8 cellular contexts compared by ENCODE assay signal in genomic region chr17:82212331-82213250, GRCh38. TPM values are rescaled to one million over a fixed set of nuclear protein-coding genes. Genes with fewer than 3 reads are reported as not detected.
DNase-seq lines count a peak whose midpoint lies in the region; ATAC-seq and TF ChIP-seq lines count a peak whose summit lies in the region.

Gene CCDC57 (minus strand): TSS chr17:82212842. CDS start chr17:82201944, 10,898 bp downstream.

- peak; percentile 57 for ATAC-seq in GM19023 (IDR thresholded peaks at IDR 0.05; ENCODE audit: unreplicated experiment)
- peak; percentile 62 for ATAC-seq in HG03342 (IDR thresholded peaks at IDR 0.05; ENCODE audit: unreplicated experiment)
- peak; percentile 59 to 76 for ATAC-seq in naive thymus-derived CD8-positive, alpha-beta T cell

- H3K36me3 ChIP-seq in BJ (ENCODE audit: control insufficient read depth, insufficient read depth, low read length) (no peaks in the 10 kb centered on the region), OCI-LY7 (ENCODE audit: insufficient read depth, low read length) (no peaks in the 10 kb centered on the region)

- TF ChIP-seq CTCF in BJ (IDR thresholded peaks at IDR 0.05; ENCODE audit: insufficient read depth, low read depth, low read length) = no peak
- no peak for TF ChIP-seq CTCF in OCI-LY7 (conservative IDR thresholded peaks at IDR 0.05; ENCODE audit: low read length)
- TF ChIP-seq CTCF in fibroblast of the aortic adventitia (IDR thresholded peaks at IDR 0.05; ENCODE audit: insufficient read depth, low read length) = no peak

- intact Hi-C loops in OCI-LY7 (cut with micrococcal nuclease; ENCODE audit: unreplicated experiment) = loop anchor here (2.0 kb wide), 1 partner anchor 16 kb away; the partner anchor contains the start of gene SLC16A3
- intact Hi-C loops in activated T-helper 2 cell treated with anti-CD3 and anti-CD28 coated beads, Interferon-gamma antibody, Interleukin-2, Interleukin-4, amounts not matched to agents 10 μg/mL and 5 μg/mL and 100 μg/mL, durations not matched to agents 14 hours and 24 hours and 36 hours (cut with micrococcal nuclease) = loop anchor here (2.0 kb wide), 1 partner anchor 16 kb away; the partner anchor contains the start of gene SLC16A3

- peak within 1 kb of the TSS; percentile 84 for H3K4me2 ChIP-seq in OCI-LY7 (ENCODE audit: low read length)

- peak within 1 kb of the TSS; percentile 83 for H3K27ac Mint-ChIP-seq in activated T-helper 2 cell treated with anti-CD3 and anti-CD28 coated beads, Interferon-gamma antibody, Interleukin-2, Interleukin-4, amounts not matched to agents 10 μg/mL and 5 μg/mL and 100 μg/mL, durations not matched to agents 14 hours and 24 hours and 36 hours
- H3K27ac Mint-ChIP-seq in naive thymus-derived CD8-positive, alpha-beta T cell = peak within 1 kb of the TSS; percentile 67 to 94 (median 86)

- H3K9me2 ChIP-seq in OCI-LY7 (ENCODE audit: insufficient read depth, low read length) = no peaks in the 10 kb centered on the region

- DNase-seq in BJ (ENCODE audit: low read depth) (no peak), OCI-LY7 (ENCODE audit: low spot score) (peak; percentile 90), fibroblast of the aortic adventitia (ENCODE audit: low read depth) (peak; percentile 72)
- DNase-seq in activated T-helper 2 cell treated with anti-CD3 and anti-CD28 coated beads, Interferon-gamma antibody, Interleukin-2, Interleukin-4, amounts not matched to agents 10 μg/mL and 5 μg/mL and 100 μg/mL, durations not matched to agents 14 hours and 24 hours and 36 hours (ENCODE audit: low spot score) = peak; percentile 65
- peak in 9 of 10 donors; percentile 41 to 71 (median 52) for DNase-seq in naive thymus-derived CD8-positive, alpha-beta T cell

- POLR2A ChIA-PET in BJ (lab: Charles Lee) (no interaction called here), OCI-LY7 (lab: Charles Lee) (no interaction called here)
- POLR2A ChIA-PET in naive thymus-derived CD8-positive, alpha-beta T cell (lab: Charles Lee) = interaction anchor here (0.5 to 5.4 kb wide), 8 partner anchors 11 to 246 kb away, joined by 3 to 33 read pairs (median 4); partner anchors contain the start of genes NARF and SLC16A3

- no peaks in the 10 kb centered on the region for H3K79me2 ChIP-seq in OCI-LY7 (ENCODE audit: insufficient read depth, low read depth, low read length)

- H3K4me3 ChIP-seq in BJ (ENCODE audit: low read depth, low read length) (peak within 1 kb of the TSS; percentile 85), OCI-LY7 (ENCODE audit: low read depth, low read length, poor library complexity, severe bottlenecking) (peak within 1 kb of the TSS; percentile 86), fibroblast of the aortic adventitia (ENCODE audit: low read depth, low read length) (peak within 1 kb of the TSS; percentile 75)

- no peaks in the 10 kb centered on the region for H3K27me3 ChIP-seq in BJ (ENCODE audit: control insufficient read depth, insufficient read depth, low read length)

- H3K27ac ChIP-seq in OCI-LY7 (ENCODE audit: low read depth, low read length, poor library complexity, severe bottlenecking) = no peak within 1 kb of the TSS
- peak within 1 kb of the TSS; percentile 17 for H3K27ac ChIP-seq in temporal lobe (ENCODE audit: low read depth, low read length)

- H3K4me1 Mint-ChIP-seq in activated T-helper 2 cell treated with anti-CD3 and anti-CD28 coated beads, Interferon-gamma antibody, Interleukin-2, Interleukin-4, amounts not matched to agents 10 μg/mL and 5 μg/mL and 100 μg/mL, durations not matched to agents 14 hours and 24 hours and 36 hours (ENCODE audit: low read depth) = peaks cover 26% of the 10 kb centered on the region
- H3K4me1 Mint-ChIP-seq in naive thymus-derived CD8-positive, alpha-beta T cell = peaks cover 6 to 51% (median 32%) of the 10 kb centered on the region in 4 donors

- no peaks in the 10 kb centered on the region for H4K20me1 ChIP-seq in OCI-LY7 (ENCODE audit: insufficient read depth, low read length)

- no TSS peak for BruUV-seq in OCI-LY7 (replicated peaks; lab: Mats Ljungman, UMichigan)

- H3K9me3 Mint-ChIP-seq in activated T-helper 2 cell treated with anti-CD3 and anti-CD28 coated beads, Interferon-gamma antibody, Interleukin-2, Interleukin-4, amounts not matched to agents 10 μg/mL and 5 μg/mL and 100 μg/mL, durations not matched to agents 14 hours and 24 hours and 36 hours = no peaks in the 10 kb centered on the region
- no peaks in the 10 kb centered on the region for H3K9me3 Mint-ChIP-seq in naive thymus-derived CD8-positive, alpha-beta T cell

- H3K27me3 Mint-ChIP-seq in activated T-helper 2 cell treated with anti-CD3 and anti-CD28 coated beads, Interferon-gamma antibody, Interleukin-2, Interleukin-4, amounts not matched to agents 10 μg/mL and 5 μg/mL and 100 μg/mL, durations not matched to agents 14 hours and 24 hours and 36 hours (ENCODE audit: low read depth) = no peaks in the 10 kb centered on the region
- no peaks in the 10 kb centered on the region for H3K27me3 Mint-ChIP-seq in naive thymus-derived CD8-positive, alpha-beta T cell

- peak within 1 kb of the TSS; percentile 74 for H3K4me3 Mint-ChIP-seq in activated T-helper 2 cell treated with anti-CD3 and anti-CD28 coated beads, Interferon-gamma antibody, Interleukin-2, Interleukin-4, amounts not matched to agents 10 μg/mL and 5 μg/mL and 100 μg/mL, durations not matched to agents 14 hours and 24 hours and 36 hours (ENCODE audit: low read depth)
- H3K4me3 Mint-ChIP-seq in naive thymus-derived CD8-positive, alpha-beta T cell = peak within 1 kb of the TSS; percentile 70 to 91 (median 83)

- H3K4me1 ChIP-seq in OCI-LY7 (ENCODE audit: insufficient read depth, low read length, poor library complexity, severe bottlenecking) = peaks cover 19% of the 10 kb centered on the region

- H2AFZ ChIP-seq in OCI-LY7 (ENCODE audit: low read length) = peak within 1 kb of the TSS; percentile 93

- CTCF ChIA-PET in BJ (lab: Yijun Ruan, JAX) (interaction anchor here (1.1 to 3.3 kb wide), 2 partner anchors 18 to 30 kb away, joined by 4 to 15 read pairs; no protein-coding TSS in a partner anchor), OCI-LY7 (lab: Charles Lee; ENCODE audit: unreplicated experiment) (no interaction called here)

- peaks cover 2% of the 10 kb centered on the region for H3K36me3 Mint-ChIP-seq in activated T-helper 2 cell treated with anti-CD3 and anti-CD28 coated beads, Interferon-gamma antibody, Interleukin-2, Interleukin-4, amounts not matched to agents 10 μg/mL and 5 μg/mL and 100 μg/mL, durations not matched to agents 14 hours and 24 hours and 36 hours (ENCODE audit: low read depth)
- H3K36me3 Mint-ChIP-seq in naive thymus-derived CD8-positive, alpha-beta T cell = peaks cover 0 to 2% (median 0%) of the 10 kb centered on the region in 3 donors

- no peaks in the 10 kb centered on the region for H3K9me3 ChIP-seq in OCI-LY7 (ENCODE audit: low read length)

RNA-seq across cellular contexts. Expression of gene CCDC57, which starts in this region (rescaled TPM):
- 11.6 and 15.4 TPM in 2 replicates for polyA plus RNA-seq in BJ (2011; rRNA removed)
- 7.9 and 11.7 TPM in 2 replicates for polyA minus RNA-seq in BJ (2011; rRNA and poly(A)+ RNA removed)
- 30.7 and 34.5 TPM in 2 replicates for total RNA-seq in OCI-LY7 (2014; rRNA removed; shearing (Covaris generic))
- total RNA-seq in OCI-LY7 (2022) (56.1 and 58.7 TPM in 2 replicates), fibroblast of the aortic adventitia (ENCODE audit: low replicate concordance) (15.2 and 37.4 TPM in 2 replicates), temporal lobe (16.2 TPM)
- total RNA-seq in activated T-helper 2 cell treated with anti-CD3 and anti-CD28 coated beads, Interferon-gamma antibody, Interleukin-2, Interleukin-4, amounts not matched to agents 10 μg/mL and 5 μg/mL and 100 μg/mL, durations not matched to agents 14 hours and 24 hours and 36 hours = 51.7 and 53.1 TPM in 2 replicates
- total RNA-seq in naive thymus-derived CD8-positive, alpha-beta T cell = 10 to 100 TPM; 72.9 to 80.0 TPM
- polyA plus RNA-seq in naive thymus-derived CD8-positive, alpha-beta T cell = 10 to 100 TPM; 39.6 to 53.5 (median 42.4) TPM
